21 cellular contexts compared by ENCODE assay signal in the genomic region with DNA sequence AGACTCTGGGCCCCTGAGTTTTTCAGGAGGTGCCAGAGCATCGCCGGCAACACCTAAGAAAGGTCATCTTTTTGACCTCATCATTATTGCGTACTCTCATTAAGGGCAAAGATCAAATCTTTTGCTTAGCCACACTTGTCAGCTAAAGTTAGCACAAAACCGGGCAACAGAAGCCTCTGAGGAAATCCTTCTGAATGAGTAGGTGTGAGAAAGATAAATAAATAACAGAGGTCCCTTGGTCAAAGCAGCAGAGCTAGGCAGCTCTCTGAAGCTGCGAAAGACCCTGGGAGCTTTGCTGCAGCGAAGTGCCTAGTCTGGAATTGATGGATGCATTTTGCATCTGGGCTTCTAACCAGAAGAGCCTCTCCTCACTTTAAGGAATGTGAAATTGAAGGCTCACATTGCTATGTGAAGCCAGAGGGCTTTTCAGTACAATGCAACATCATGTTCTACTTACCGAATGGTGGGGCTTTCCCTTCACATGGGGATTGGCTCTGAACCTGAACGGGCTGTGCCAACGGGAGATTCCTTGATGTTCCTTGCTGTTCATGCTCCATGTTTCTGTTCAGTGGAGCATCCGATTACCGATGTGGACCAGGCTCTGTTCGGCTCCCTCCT.
A peak's percentile ranks its signal among the peaks of the same experiment; 100 is the strongest.
DNase-seq lines count a peak whose midpoint lies in the region; TF ChIP-seq lines count a peak whose summit lies in the region.
"Had no signal": no experiment of that assay in that cellular context is flagged by ENCODE, and none has a peak within 500 bp of the region (broad histone marks: within the 10 kb centered on the region; RNA-seq: fewer than 3 reads in every experiment).

No MANE protein-coding gene starts in this region.

- no peak overlapping the region for H2AFZ ChIP-seq in PC-9

- H3K36me3 ChIP-seq in PC-9 (ENCODE audit: low read depth), result no peaks in the 10 kb centered on the region
- H3K36me3 ChIP-seq: ovary, stomach, uterus had no signal

- no peaks in the 10 kb centered on the region for H3K27me3 Mint-ChIP-seq in nephron (ENCODE audit: low read depth)
- peaks cover 6% of the 10 kb centered on the region for H3K27me3 Mint-ChIP-seq in glutamatergic neuron (ENCODE audit: unreplicated experiment)
- H3K27me3 Mint-ChIP-seq: activated T-helper 17 cell treated with anti-CD3 and anti-CD28 coated beads, Interleukin-2, amount 50 U/mL, for 72 hours had no signal

- H3K4me3 ChIP-seq in AG04450 (ENCODE audit: low read depth, low read length) (no peak overlapping the region), HFF-Myc (replicated peaks; ENCODE audit: low read depth, low read length) (no peak overlapping the region), fibroblast of mammary gland (ENCODE audit: control insufficient read depth, low read depth, low read length) (no peak overlapping the region), PC-9 (no peak overlapping the region)
- H3K4me3 ChIP-seq: ovary, stomach, uterus had no signal

- no peaks in the 10 kb centered on the region for H3F3A ChIP-seq in PC-9 (ENCODE audit: insufficient read depth, low read depth)

- H3K4me1 ChIP-seq in PC-9 (replicated peaks; ENCODE audit: insufficient read depth), result no peaks in the 10 kb centered on the region
- H3K4me1 ChIP-seq: uterus had no signal

- POLR2A ChIA-PET in AG04450 (lab: Yijun Ruan, JAX), result no interaction called here
- POLR2A ChIA-PET in PC-9 (lab: Charles Lee; ENCODE audit: unreplicated experiment), result no interaction called here

- intact Hi-C loops in PC-9 (cut with micrococcal nuclease; ENCODE audit: unreplicated experiment), result no loop called here

- H3K4me3 Mint-ChIP-seq in nephron, result no peak overlapping the region
- no peak overlapping the region for H3K4me3 Mint-ChIP-seq in glutamatergic neuron (ENCODE audit: unreplicated experiment)
- H3K4me3 Mint-ChIP-seq: activated T-helper 17 cell treated with anti-CD3 and anti-CD28 coated beads, Interleukin-2, amount 50 U/mL, for 72 hours; CD8-positive, alpha-beta memory T cell had no signal

- no peak overlapping the region for H3K27ac ChIP-seq in AG04450 (ENCODE audit: low read depth, low read length)
- H3K27ac ChIP-seq in PC-9, result no peak overlapping the region
- H3K27ac ChIP-seq: epithelial cell of prostate, ovary, stomach, uterus had no signal

- H3K9me3 ChIP-seq in AG04450 (ENCODE audit: control insufficient read depth, insufficient read depth, low read length) (no peaks in the 10 kb centered on the region), PC-9 (ENCODE audit: insufficient read depth, low read depth) (no peaks in the 10 kb centered on the region)
- H3K9me3 ChIP-seq: ovary, stomach, uterus had no signal

- no peaks in the 10 kb centered on the region for H4K20me1 ChIP-seq in PC-9 (ENCODE audit: insufficient read depth)

- CTCF ChIA-PET in AG04450 (lab: Charles Lee) (interaction anchor here (1.7 kb wide), 1 partner anchor 351 kb away, joined by 5 read pairs; no protein-coding TSS in a partner anchor), PC-9 (lab: Charles Lee) (no interaction called here)

- H3K4me1 Mint-ChIP-seq in nephron, result peaks cover 14% of the 10 kb centered on the region
- peaks cover 1% of the 10 kb centered on the region for H3K4me1 Mint-ChIP-seq in glutamatergic neuron (ENCODE audit: low read depth, unreplicated experiment)
- H3K4me1 Mint-ChIP-seq: activated T-helper 17 cell treated with anti-CD3 and anti-CD28 coated beads, Interleukin-2, amount 50 U/mL, for 72 hours; CD8-positive, alpha-beta memory T cell had no signal

- no TSS peak for BruUV-seq in PC-9 (replicated peaks; lab: Mats Ljungman, UMichigan)

- H3K9me3 Mint-ChIP-seq in nephron, result no peaks in the 10 kb centered on the region
- no peaks in the 10 kb centered on the region for H3K9me3 Mint-ChIP-seq in glutamatergic neuron (ENCODE audit: unreplicated experiment)
- H3K9me3 Mint-ChIP-seq: activated T-helper 17 cell treated with anti-CD3 and anti-CD28 coated beads, Interleukin-2, amount 50 U/mL, for 72 hours; CD8-positive, alpha-beta memory T cell had no signal

- TF ChIP-seq CTCF in AG04450 (IDR thresholded peaks at IDR 0.05; ENCODE audit: low read depth, low read length) (no peak), HFF-Myc (IDR thresholded peaks at IDR 0.05; ENCODE audit: low read depth, low read length, missing control alignments) (no peak), fibroblast of mammary gland (conservative IDR thresholded peaks at IDR 0.05; ENCODE audit: control insufficient read depth, insufficient read depth, low read depth, low read length) (no peak), nephron (IDR thresholded peaks at IDR 0.05; ENCODE audit: unreplicated experiment in 3 of 3) (no peak), glutamatergic neuron (IDR thresholded peaks at IDR 0.05; ENCODE audit: partially characterized antibody, unreplicated experiment) (no peak), PC-9 (conservative IDR thresholded peaks at IDR 0.05) (no peak)

- H3K4me2 ChIP-seq in PC-9, result no peak overlapping the region

- H3K36me3 Mint-ChIP-seq in nephron (ENCODE audit: low read depth) (no peaks in the 10 kb centered on the region), glutamatergic neuron (ENCODE audit: unreplicated experiment) (no peaks in the 10 kb centered on the region)
- H3K36me3 Mint-ChIP-seq: CD8-positive, alpha-beta memory T cell had no signal

- H3K79me2 ChIP-seq in PC-9 (ENCODE audit: low read depth), result no peaks in the 10 kb centered on the region

- no peaks in the 10 kb centered on the region for H3K9me2 ChIP-seq in PC-9 (ENCODE audit: insufficient read depth)

- DNase-seq in AG04450 (ENCODE audit: low read depth, low spot score) (peak; percentile 11), HFF-Myc (ENCODE audit: extremely low read depth, low read depth) (peak; percentile 26), fibroblast of mammary gland (ENCODE audit: low read depth) (peak; percentile 39), glutamatergic neuron (no peak), SIG-M5 treated with dmso at 0.1 percent for 504 hours (lab: John Stamatoyannopoulos, UW; ENCODE audit: unreplicated experiment) (no peak), PC-9 (no peak), SK-N-DZ (ENCODE audit: low spot score) (no peak)
- DNase-seq: ACHN; activated CD4-positive, CD25-positive, alpha-beta regulatory T cell treated with anti-CD3 and anti-CD28 coated beads, Interleukin-2, amount 50 U/mL, for 72 hours; CD8-positive, alpha-beta memory T cell; DMS79 treated with DMSO at 0.1 percent for 48 hours; NCI-H1417 treated with DMSO at 0.1 percent for 48 hours; NCI-H524 treated with DMSO at 0.1 percent for 48 hours; ovary; stimulated activated CD4-positive, alpha-beta T cell treated with anti-CD3 and anti-CD28 coated beads, Interleukin-2, amount 100 ng/mL, for 48 hours; stomach; SW 1271; uterus had no signal

- H3K27ac Mint-ChIP-seq in nephron, result peak overlapping the region; percentile 2 to 13 (median 2)
- H3K27ac Mint-ChIP-seq in glutamatergic neuron (ENCODE audit: unreplicated experiment), result no peak overlapping the region
- H3K27ac Mint-ChIP-seq: activated T-helper 17 cell treated with anti-CD3 and anti-CD28 coated beads, Interleukin-2, amount 50 U/mL, for 72 hours had no signal

- H3K27me3 ChIP-seq in AG04450 (ENCODE audit: control insufficient read depth, insufficient read depth, low read length), result peaks cover 18% of the 10 kb centered on the region
- H3K27me3 ChIP-seq in PC-9 (ENCODE audit: insufficient read depth, low read depth), result 0 out of 2 replicates have a peak, but pooled peaks cover 4% of the 10 kb centered on the region
- H3K27me3 ChIP-seq: ovary, stomach, uterus had no signal

Comparison
In these comparisons a context has a peak if more than half of its experiments do, and no peak if none do; other contexts are left out.
1. DNase-seq: peak in AG04450 (single experiment), HFF-Myc (single experiment) and fibroblast of mammary gland (single experiment); none in glutamatergic neuron (single experiment), SIG-M5 treated with dmso at 0.1 percent for 504 hours (single experiment), PC-9 (0 of 2) and SK-N-DZ (single experiment).